ENCODE assay signal across 20 cellular contexts in the genomic region with DNA sequence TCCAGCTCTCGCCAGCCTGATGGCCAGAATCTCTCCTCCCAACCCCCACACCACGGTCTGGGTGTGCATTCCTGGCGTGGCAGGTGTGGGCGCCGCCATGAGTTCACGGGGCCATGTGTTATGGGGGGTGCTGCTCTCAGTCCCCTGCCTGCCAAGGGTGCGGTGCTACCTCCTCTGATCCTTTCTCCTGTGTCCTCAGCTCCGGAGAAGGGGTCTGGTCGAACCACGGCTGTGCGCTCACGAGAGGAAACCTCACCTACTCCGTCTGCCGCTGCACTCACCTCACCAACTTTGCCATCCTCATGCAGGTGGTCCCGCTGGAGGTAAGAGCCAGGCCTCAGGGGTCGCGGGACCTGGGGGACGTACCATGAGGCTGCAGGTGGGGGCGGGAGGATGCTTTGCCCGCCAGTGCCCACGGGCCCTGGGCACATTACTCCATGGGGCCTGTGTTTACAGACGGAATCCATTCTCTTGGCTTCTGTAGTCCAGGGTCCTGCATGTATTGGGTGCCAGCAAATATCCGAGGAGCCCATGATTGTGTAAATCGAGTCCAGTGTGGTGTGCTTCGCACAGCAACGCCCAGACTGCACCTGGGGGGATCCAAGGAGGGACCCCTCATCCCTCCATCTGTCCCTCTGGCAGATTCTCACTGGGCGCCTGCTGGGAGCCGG.
DNase-seq lines count a peak whose midpoint lies in the region; ATAC-seq, FAIRE-seq and TF ChIP-seq lines count a peak whose summit lies in the region.
"Had no signal": no experiment of that assay in that cellular context is flagged by ENCODE, and none has a peak within 500 bp of the region (broad histone marks: within the 10 kb centered on the region; RNA-seq: fewer than 3 reads in every experiment).

No MANE protein-coding gene starts in this region.

- ATAC-seq in GM23338 (no peak), activated B cell treated with CpG ODN at 0.5 μM for 24 hours (ENCODE audit: low read depth) (no peak), body of pancreas (no peak)
- ATAC-seq: HCT116, psoas muscle had no signal

- no peak for TF ChIP-seq CTCF in GM23338 (conservative IDR thresholded peaks at IDR 0.05; ENCODE audit: low read depth in 2 of 2)
- TF ChIP-seq CTCF in activated B cell treated with CpG ODN at 0.5 μM for 24 hours (IDR thresholded peaks at IDR 0.05): no peak
- no peak for TF ChIP-seq CTCF in kidney (IDR thresholded peaks at IDR 0.05; ENCODE audit: borderline replicate concordance, extremely low read depth, insufficient read depth)
- TF ChIP-seq CTCF in suprapubic skin (IDR thresholded peaks at IDR 0.05): no peak
- TF ChIP-seq CTCF in body of pancreas (IDR thresholded peaks at IDR 0.05): no peak

- no peaks in the 10 kb centered on the region for H3K79me2 ChIP-seq in GM23338 (replicated peaks; ENCODE audit: insufficient read depth)

- DNase-seq in GM23338 (ENCODE audit: low spot score) (no peak), activated B cell treated with CpG ODN at 0.5 μM for 24 hours (peak; percentile 8), kidney (peak; percentile 40), suprapubic skin (ENCODE audit: low spot score in 2 of 2) (peak; percentile 49 to 69), iPS-NIHi11 (ENCODE audit: low spot score) (no peak), KG1 (lab: John Stamatoyannopoulos, UW) (no peak), body of pancreas (no peak)
- DNase-seq: activated gamma-delta T cell, esophagus squamous epithelium, hypothalamus, KBM-7, MM.1S, NCI-H1417, NCI-H446 treated with DMSO at 0.1 percent for 48 hours had no signal

- FAIRE-seq in kidney (lab: Jason Lieb, UNC): no peak
- FAIRE-seq: frontal cortex had no signal

- WGBS in suprapubic skin: 87% methylated on average over 27 of the region's 28 CpGs
- WGBS in body of pancreas, 2 donors: 77 to 82% methylated on average over 18 to 28 of the region's 28 CpGs

- H3K36me3 Mint-ChIP-seq in GM23338 (ENCODE audit: low read depth): no peaks in the 10 kb centered on the region
- H3K36me3 Mint-ChIP-seq in activated B cell treated with CpG ODN at 0.5 μM for 24 hours (ENCODE audit: low read depth): no peaks in the 10 kb centered on the region

- no peaks in the 10 kb centered on the region for H3K9me2 ChIP-seq in GM23338 (ENCODE audit: insufficient read depth)

- intact Hi-C loops in activated B cell treated with CpG ODN at 0.5 μM for 24 hours (cut with micrococcal nuclease) (no loop called here), kidney (cut with DNase I) (no loop called here), body of pancreas (cut with DNase I) (no loop called here)

- no peak overlapping the region for H3K4me2 ChIP-seq in GM23338

- H3K9me3 Mint-ChIP-seq in GM23338 (no peaks in the 10 kb centered on the region), activated B cell treated with CpG ODN at 0.5 μM for 24 hours (no peaks in the 10 kb centered on the region)

- CTCF ChIA-PET in activated B cell treated with CpG ODN at 0.5 μM for 24 hours (lab: Charles Lee): interaction anchor here (0.6 kb wide), 1 partner anchor 19 kb away, joined by 3 read pairs; no protein-coding TSS in a partner anchor

- no peak overlapping the region for H3K27ac ChIP-seq in GM23338 (ENCODE audit: low read depth)
- no peak overlapping the region for H3K27ac ChIP-seq in kidney (ENCODE audit: low read depth in 2 of 2, low read length in 2 of 2)
- H3K27ac ChIP-seq in suprapubic skin: no peak overlapping the region
- no peak overlapping the region for H3K27ac ChIP-seq in body of pancreas
- H3K27ac ChIP-seq: esophagus squamous epithelium, psoas muscle, skin epidermis, VCaP had no signal

- H3K9me3 ChIP-seq in kidney (ENCODE audit: control insufficient read depth in 1 of 2, low read length in 2 of 2) (no peaks in the 10 kb centered on the region), suprapubic skin (no peaks in the 10 kb centered on the region), body of pancreas (no peaks in the 10 kb centered on the region)
- H3K9me3 ChIP-seq: esophagus squamous epithelium, psoas muscle had no signal

- H3K4me3 ChIP-seq in GM23338: no peak overlapping the region
- no peak overlapping the region for H3K4me3 ChIP-seq in kidney (ENCODE audit: low read length in 2 of 2)
- H3K4me3 ChIP-seq in suprapubic skin: no peak overlapping the region
- H3K4me3 ChIP-seq in body of pancreas: no peak overlapping the region
- H3K4me3 ChIP-seq: esophagus squamous epithelium, lung, psoas muscle, skin epidermis had no signal

- no peak for TF ChIP-seq POLR2A in suprapubic skin (IDR thresholded peaks at IDR 0.05)
- TF ChIP-seq POLR2A in body of pancreas (IDR thresholded peaks at IDR 0.05): no peak

- H3K9ac ChIP-seq in kidney (ENCODE audit: low read length in 2 of 2): no peak overlapping the region

- peaks cover 5% of the 10 kb centered on the region for H3K27me3 Mint-ChIP-seq in GM23338 (ENCODE audit: insufficient read depth, low read depth, poor library complexity)
- peaks cover 3% of the 10 kb centered on the region for H3K27me3 Mint-ChIP-seq in activated B cell treated with CpG ODN at 0.5 μM for 24 hours

- peak overlapping the region; percentile 59; the same call in 1 of the 2 replicates for H2AFZ ChIP-seq in GM23338

- TF ChIP-seq EP300 in suprapubic skin (IDR thresholded peaks at IDR 0.05): no peak

- H4K20me1 ChIP-seq in GM23338 (replicated peaks; ENCODE audit: insufficient read depth): no peaks in the 10 kb centered on the region

- H3K4me1 Mint-ChIP-seq in GM23338 (no peaks in the 10 kb centered on the region; the same call in 2 of the 3 replicates), activated B cell treated with CpG ODN at 0.5 μM for 24 hours (no peaks in the 10 kb centered on the region)

- H3K27ac Mint-ChIP-seq in GM23338 (no peak overlapping the region), activated B cell treated with CpG ODN at 0.5 μM for 24 hours (no peak overlapping the region)

- no peak overlapping the region for H3K4me3 Mint-ChIP-seq in GM23338
- no peak overlapping the region for H3K4me3 Mint-ChIP-seq in activated B cell treated with CpG ODN at 0.5 μM for 24 hours

- H3K36me3 ChIP-seq in GM23338 (ENCODE audit: insufficient read depth): no peaks in the 10 kb centered on the region
- no peaks in the 10 kb centered on the region for H3K36me3 ChIP-seq in kidney (ENCODE audit: control insufficient read depth in 1 of 2, insufficient read depth in 2 of 2, low read length in 2 of 2)
- H3K36me3 ChIP-seq in suprapubic skin: no peaks in the 10 kb centered on the region
- no peaks in the 10 kb centered on the region for H3K36me3 ChIP-seq in body of pancreas (replicated peaks in 1 of 2; ENCODE audit: insufficient read depth in 1 of 2, low read depth in 2 of 2)

- H3K4me1 ChIP-seq in GM23338 (ENCODE audit: insufficient read depth) (no peaks in the 10 kb centered on the region), kidney (ENCODE audit: control insufficient read depth in 1 of 2, insufficient read depth in 1 of 2, low read depth in 1 of 2, low read length in 2 of 2) (no peaks in the 10 kb centered on the region), suprapubic skin (no peaks in the 10 kb centered on the region), body of pancreas (no peaks in the 10 kb centered on the region)
- H3K4me1 ChIP-seq: esophagus squamous epithelium, psoas muscle had no signal

- no peaks in the 10 kb centered on the region for H3F3A ChIP-seq in GM23338 (replicated peaks; ENCODE audit: low read depth)

- POLR2A ChIA-PET in activated B cell treated with CpG ODN at 0.5 μM for 24 hours (lab: Charles Lee): no interaction called here

- no peaks in the 10 kb centered on the region for H3K27me3 ChIP-seq in GM23338 (ENCODE audit: insufficient read depth)
- H3K27me3 ChIP-seq in suprapubic skin: peaks cover 16% of the 10 kb centered on the region
- H3K27me3 ChIP-seq in body of pancreas: no peaks in the 10 kb centered on the region

TF ChIP-seq in GM23338, 12 proteins besides CTCF, POLR2A, EP300 and RAD21 (continues in another document):
- TF ChIP-seq POLR2AphosphoS5 (IDR thresholded peaks at IDR 0.05; ENCODE audit: low read depth) (no peak), NANOG (IDR thresholded peaks at IDR 0.05; ENCODE audit: borderline replicate concordance) (no peak), CREB1 (CRISPR knock-in tag; IDR thresholded peaks at IDR 0.05; ENCODE audit: low read depth) (no peak), ZNF114 (CRISPR knock-in tag; IDR thresholded peaks at IDR 0.05) (no peak), JUNB (IDR thresholded peaks at IDR 0.05; ENCODE audit: unreplicated experiment) (no peak)
- TF ChIP-seq, protein P1, sequence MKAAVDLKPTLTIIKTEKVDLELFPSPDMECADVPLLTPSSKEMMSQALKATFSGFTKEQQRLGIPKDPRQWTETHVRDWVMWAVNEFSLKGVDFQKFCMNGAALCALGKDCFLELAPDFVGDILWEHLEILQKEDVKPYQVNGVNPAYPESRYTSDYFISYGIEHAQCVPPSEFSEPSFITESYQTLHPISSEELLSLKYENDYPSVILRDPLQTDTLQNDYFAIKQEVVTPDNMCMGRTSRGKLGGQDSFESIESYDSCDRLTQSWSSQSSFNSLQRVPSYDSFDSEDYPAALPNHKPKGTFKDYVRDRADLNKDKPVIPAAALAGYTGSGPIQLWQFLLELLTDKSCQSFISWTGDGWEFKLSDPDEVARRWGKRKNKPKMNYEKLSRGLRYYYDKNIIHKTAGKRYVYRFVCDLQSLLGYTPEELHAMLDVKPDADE (IDR thresholded peaks at IDR 0.05): no peak

Comparison
In these comparisons a context has a peak if more than half of its experiments do, and no peak if none do; other contexts are left out.
1. DNase-seq: peak in activated B cell treated with CpG ODN at 0.5 μM for 24 hours (single experiment), kidney (single experiment) and suprapubic skin (2 of 2); none in GM23338 (single experiment), iPS-NIHi11 (single experiment), KG1 (single experiment) and body of pancreas (0 of 4).